ENCODE assay signal across 29 cellular contexts in genomic region chr11:83574516-83574915, GRCh38.
A peak's percentile ranks its signal among the peaks of the same experiment; 100 is the strongest.
DNase-seq lines count a peak whose midpoint lies in the region; ATAC-seq, FAIRE-seq and TF ChIP-seq lines count a peak whose summit lies in the region.
"Had no signal": no experiment of that assay in that cellular context is flagged by ENCODE, and none has a peak within 500 bp of the region (broad histone marks: within the 10 kb centered on the region; RNA-seq: fewer than 3 reads in every experiment).

No MANE protein-coding gene starts in this region.

- no peaks in the 10 kb centered on the region for H3K9me3 ChIP-seq in A673 (ENCODE audit: low read depth, low read length, poor library complexity, severe bottlenecking)
- H3K9me3 ChIP-seq in astrocyte (ENCODE audit: insufficient read depth, low read depth, low read length) = no peaks in the 10 kb centered on the region
- no peaks in the 10 kb centered on the region for H3K9me3 ChIP-seq in upper lobe of left lung
- H3K9me3 ChIP-seq in esophagus squamous epithelium = no peaks in the 10 kb centered on the region
- H3K9me3 ChIP-seq: pancreas, Peyer's patch had no signal

- H3K79me2 ChIP-seq in astrocyte (ENCODE audit: insufficient read depth, low read length) = no peaks in the 10 kb centered on the region

- H3K27me3 Mint-ChIP-seq in astrocyte (ENCODE audit: low read depth, unreplicated experiment) = no peaks in the 10 kb centered on the region
- H3K27me3 Mint-ChIP-seq: effector memory CD8-positive, alpha-beta T cell; type B pancreatic cell had no signal

- H3K36me3 Mint-ChIP-seq in astrocyte (ENCODE audit: low read depth, unreplicated experiment) = peaks cover 1% of the 10 kb centered on the region
- H3K36me3 Mint-ChIP-seq: IgD-negative memory B cell, memory B cell, natural killer cell, type B pancreatic cell had no signal

- no peak for TF ChIP-seq EP300 in upper lobe of left lung (IDR thresholded peaks at IDR 0.05)

- H3K27me3 ChIP-seq in A673 (replicated peaks; ENCODE audit: insufficient read depth, low read depth, low read length, poor library complexity) = no peaks in the 10 kb centered on the region
- H3K27me3 ChIP-seq in astrocyte (ENCODE audit: insufficient read depth, low read length) = no peaks in the 10 kb centered on the region
- no peaks in the 10 kb centered on the region for H3K27me3 ChIP-seq in upper lobe of left lung
- H3K27me3 ChIP-seq in esophagus squamous epithelium = no peaks in the 10 kb centered on the region
- H3K27me3 ChIP-seq: pancreas, Peyer's patch had no signal

- no peaks in the 10 kb centered on the region for H3K9me3 Mint-ChIP-seq in astrocyte (ENCODE audit: unreplicated experiment)
- H3K9me3 Mint-ChIP-seq: activated CD4-positive, alpha-beta T cell treated with anti-CD3 and anti-CD28 coated beads, Interleukin-2, amount 10 ng/mL, durations not matched to agents 24 days and 14 days; effector memory CD8-positive, alpha-beta T cell; IgD-negative memory B cell; memory B cell; type B pancreatic cell had no signal

- WGBS in upper lobe of left lung, 2 donors = 67 to 79% methylated on average over 2 of the region's 2 CpGs
- 33 to 39% methylated on average over 2 of the region's 2 CpGs for WGBS in esophagus squamous epithelium, 2 donors

- no peak for TF ChIP-seq CTCF in A673 (conservative IDR thresholded peaks at IDR 0.05; ENCODE audit: low read depth, low read length)
- no peak for TF ChIP-seq CTCF in astrocyte (IDR thresholded peaks at IDR 0.05; ENCODE audit: insufficient read depth, low read depth, low read length)
- no peak for TF ChIP-seq CTCF in upper lobe of left lung (IDR thresholded peaks at IDR 0.05)
- no peak for TF ChIP-seq CTCF in esophagus squamous epithelium (IDR thresholded peaks at IDR 0.05)

- POLR2A ChIA-PET in A673 (lab: Charles Lee; ENCODE audit: low non-redundant PET) = no interaction called here

- H3K36me3 ChIP-seq in A673 (ENCODE audit: insufficient read depth, low read length, poor library complexity, severe bottlenecking) (no peaks in the 10 kb centered on the region), astrocyte (ENCODE audit: insufficient read depth, low read length) (no peaks in the 10 kb centered on the region), upper lobe of left lung (no peaks in the 10 kb centered on the region), esophagus squamous epithelium (no peaks in the 10 kb centered on the region)
- H3K36me3 ChIP-seq: pancreas, Peyer's patch had no signal

- no peak overlapping the region for H3K27ac Mint-ChIP-seq in astrocyte (ENCODE audit: unreplicated experiment)
- H3K27ac Mint-ChIP-seq: activated CD4-positive, alpha-beta T cell treated with anti-CD3 and anti-CD28 coated beads, Interleukin-2, amount 10 ng/mL, durations not matched to agents 24 days and 14 days; effector memory CD8-positive, alpha-beta T cell; IgD-negative memory B cell; memory B cell; natural killer cell; type B pancreatic cell had no signal

- no peak for ATAC-seq in upper lobe of left lung (ENCODE audit: low FRiP score in 2 of 2)
- ATAC-seq: effector memory CD8-positive, alpha-beta T cell; HCT116; natural killer cell; pancreas had no signal

- peaks cover 9% of the 10 kb centered on the region for H3K4me1 Mint-ChIP-seq in astrocyte (ENCODE audit: low read depth, unreplicated experiment)
- H3K4me1 Mint-ChIP-seq: activated CD4-positive, alpha-beta T cell treated with anti-CD3 and anti-CD28 coated beads, Interleukin-2, amount 10 ng/mL, durations not matched to agents 24 days and 14 days; IgD-negative memory B cell; memory B cell; natural killer cell had no signal

- FAIRE-seq in astrocyte (lab: Jason Lieb, UNC) = peak; percentile 92
- FAIRE-seq: A204.1, D721Med, GM12891, kidney, pancreas had no signal

- H3K27ac ChIP-seq in A673 (ENCODE audit: low read depth, low read length, poor library complexity, severe bottlenecking) (peak overlapping the region; percentile 8), astrocyte (ENCODE audit: low read depth, low read length) (no peak overlapping the region), upper lobe of left lung (no peak overlapping the region), esophagus squamous epithelium (no peak overlapping the region)
- H3K27ac ChIP-seq: C4-2B, pancreas, Peyer's patch, skin epidermis had no signal

- no peak overlapping the region for H2AFZ ChIP-seq in astrocyte (ENCODE audit: low read depth, low read length)

- H3K4me3 ChIP-seq in A673 (ENCODE audit: low read depth, low read length, poor library complexity, severe bottlenecking) = no peak overlapping the region
- no peak overlapping the region for H3K4me3 ChIP-seq in astrocyte (ENCODE audit: insufficient read depth, low read depth, low read length)
- H3K4me3 ChIP-seq in upper lobe of left lung = no peak overlapping the region
- H3K4me3 ChIP-seq in esophagus squamous epithelium = no peak overlapping the region
- H3K4me3 ChIP-seq: pancreas, Peyer's patch, skin epidermis had no signal

- DNase-seq in A673 (ENCODE audit: low spot score) = no peak
- DNase-seq in HT1080 (ENCODE audit: low read depth) = peak; percentile 75
- peak; percentile 31 for DNase-seq in astrocyte (ENCODE audit: low read depth)
- peak; percentile 59 for DNase-seq in iris pigment epithelial cell (ENCODE audit: low read depth)
- DNase-seq in NCI-H2171 (lab: John Stamatoyannopoulos, UW) = no peak
- no peak for DNase-seq in upper lobe of left lung
- DNase-seq in HPDE6-E6E7 (ENCODE audit: extremely low spot score) = no peak
- DNase-seq in esophagus squamous epithelium (lab: John Stamatoyannopoulos, UW) = no peak
- DNase-seq: activated CD4-positive, alpha-beta T cell treated with anti-CD3 and anti-CD28 coated beads, Interleukin-2, amount 10 ng/mL, durations not matched to agents 24 days and 14 days; activated CD8-positive, alpha-beta memory T cell treated with anti-CD3 and anti-CD28 coated beads, Interleukin-2, amount 50 U/mL, for 48 hours; activated effector memory CD4-positive, alpha-beta T cell treated with anti-CD3 and anti-CD28 coated beads, Interleukin-2, amount 50 U/mL, for 16 hours; effector memory CD8-positive, alpha-beta T cell; hypothalamus; kidney; natural killer cell; NCI-H187 treated with DMSO at 0.1 percent for 48 hours; NCI-H446; pancreas; Peyer's patch; stimulated activated CD4-positive, alpha-beta T cell treated with anti-CD3 and anti-CD28 coated beads, Interleukin-2, amount 100 ng/mL, for 48 hours had no signal

- TF ChIP-seq POLR2A in upper lobe of left lung (IDR thresholded peaks at IDR 0.05) (no peak), esophagus squamous epithelium (IDR thresholded peaks at IDR 0.05) (no peak)

- H3K9ac ChIP-seq in astrocyte (ENCODE audit: low read length) = no peak overlapping the region

- no peak overlapping the region for H3K4me2 ChIP-seq in astrocyte (ENCODE audit: low read length)

- CTCF ChIA-PET in A673 (lab: Charles Lee) = interaction anchor here (0.6 kb wide), 1 partner anchor 8 kb away, joined by 6 read pairs; no protein-coding TSS in a partner anchor

- H3K4me1 ChIP-seq in A673 (ENCODE audit: insufficient read depth, low read length, poor library complexity, severe bottlenecking) (peaks cover 75% of the 10 kb centered on the region), astrocyte (ENCODE audit: insufficient read depth, low read length) (no peaks in the 10 kb centered on the region), upper lobe of left lung (no peaks in the 10 kb centered on the region), esophagus squamous epithelium (no peaks in the 10 kb centered on the region)
- H3K4me1 ChIP-seq: Peyer's patch had no signal

- intact Hi-C loops in A673 (cut with micrococcal nuclease; ENCODE audit: unreplicated experiment) (no loop called here), esophagus squamous epithelium (cut with DNase I) (no loop called here)

- no peak overlapping the region for H3K4me3 Mint-ChIP-seq in astrocyte (ENCODE audit: unreplicated experiment)
- H3K4me3 Mint-ChIP-seq: activated CD4-positive, alpha-beta T cell treated with anti-CD3 and anti-CD28 coated beads, Interleukin-2, amount 10 ng/mL, durations not matched to agents 24 days and 14 days; effector memory CD8-positive, alpha-beta T cell; IgD-negative memory B cell; memory B cell; natural killer cell; type B pancreatic cell had no signal

- H4K20me1 ChIP-seq in astrocyte (ENCODE audit: insufficient read depth, low read length) = no peaks in the 10 kb centered on the region

- BruUV-seq in A673 (replicated peaks; lab: Mats Ljungman, UMichigan) = no TSS peak

Comparison
In these comparisons a context has a peak if more than half of its experiments do, and no peak if none do; other contexts are left out.
1. DNase-seq: peak in HT1080 (single experiment), astrocyte (single experiment) and iris pigment epithelial cell (single experiment); none in A673 (single experiment), NCI-H2171 (single experiment), upper lobe of left lung (0 of 2), HPDE6-E6E7 (single experiment) and esophagus squamous epithelium (single experiment).